In genomic region chr18:48412339-48412929, GRCh38 we compare ENCODE assay signal across 1 cellular context.
TF ChIP-seq lines count a peak whose summit lies in the region.

No MANE protein-coding gene starts in this region.

TF ChIP-seq in liver, 16 proteins besides CTCF, POLR2A, EP300 and RAD21 (continued from another document):
- TF ChIP-seq ATF3 (IDR thresholded peaks at IDR 0.05) (no peak), FOXA2 (IDR thresholded peaks at IDR 0.05) (no peak), NR2F2 (IDR thresholded peaks at IDR 0.05) (no peak), ZBTB33 (IDR thresholded peaks at IDR 0.05) (no peak)
